In genomic region chr3:12992629-12993021, GRCh38 we compare ENCODE assay signal across 1 cellular context.
TF ChIP-seq lines count a peak whose summit lies in the region.

No MANE protein-coding gene starts in this region.

TF ChIP-seq in K562, 482 proteins besides CTCF, POLR2A, EP300 and RAD21 (continued from another document):
- TF ChIP-seq BCLAF1 (IDR thresholded peaks at IDR 0.05; ENCODE audit: borderline replicate concordance in 1 of 2, control insufficient read depth in 1 of 2, low read depth in 2 of 2, low read length in 1 of 2) (no peak), JUND (IDR thresholded peaks at IDR 0.05; ENCODE audit: borderline replicate concordance, low read depth, low read length) (no peak), JUND (tag; IDR thresholded peaks at IDR 0.05; ENCODE audit: borderline replicate concordance, low read depth, low read length) (no peak), BDP1 (IDR thresholded peaks at IDR 0.05; ENCODE audit: insufficient read depth, insufficient read length) (no peak), XRCC3 (IDR thresholded peaks at IDR 0.05) (no peak), NR2C2 (CRISPR knock-in tag; IDR thresholded peaks at IDR 0.05) (no peak), NR2C2 (tag; IDR thresholded peaks at IDR 0.05) (0 out of 2 replicates have a peak, but pooled peaks have one; percentile 3), KDM5B (IDR thresholded peaks at IDR 0.05; ENCODE audit: insufficient replicate concordance, low read depth, low read length) (peak; percentile 12), CBFA2T3 (IDR thresholded peaks at IDR 0.05) (no peak), GABPA (tag; conservative IDR thresholded peaks at IDR 0.05; ENCODE audit: low read depth) (no peak), ZNF445 (CRISPR knock-in tag; IDR thresholded peaks at IDR 0.05; ENCODE audit: low read depth) (no peak), SMARCA4 (IDR thresholded peaks at IDR 0.05) (no peak), GATAD2A (IDR thresholded peaks at IDR 0.05) (no peak), SMAD3 (CRISPR knock-in tag; conservative IDR thresholded peaks at IDR 0.05) (no peak), ZNF766 (CRISPR knock-in tag; conservative IDR thresholded peaks at IDR 0.05) (no peak), SMAD1 (IDR thresholded peaks at IDR 0.05; ENCODE audit: low read depth, low read length, partially characterized antibody) (no peak), TCF7L2 (IDR thresholded peaks at IDR 0.05; ENCODE audit: low read depth, low read length) (no peak), SMARCC2 (IDR thresholded peaks at IDR 0.05; ENCODE audit: low read depth) (no peak), ZNF785 (CRISPR knock-in tag; IDR thresholded peaks at IDR 0.05) (no peak), FOXJ3 (CRISPR knock-in tag; IDR thresholded peaks at IDR 0.05) (no peak), KDM2B (CRISPR knock-in tag; IDR thresholded peaks at IDR 0.05) (no peak), ESRRA (IDR thresholded peaks at IDR 0.05; ENCODE audit: borderline replicate concordance, low read depth) (no peak), STAT5B (CRISPR knock-in tag; IDR thresholded peaks at IDR 0.05) (no peak), TEAD1 (CRISPR knock-in tag; IDR thresholded peaks at IDR 0.05) (peak in 1 of 2 experiments; percentile 38; a peak in 1 of 4 replicates), ZNF133 (CRISPR knock-in tag; IDR thresholded peaks at IDR 0.05) (no peak), ZNF282 (CRISPR knock-in tag; IDR thresholded peaks at IDR 0.05) (no peak), POLR2B (IDR thresholded peaks at IDR 0.05; ENCODE audit: low read depth, partially characterized antibody) (no peak), ZFP1 (CRISPR knock-in tag; IDR thresholded peaks at IDR 0.05) (no peak), SAP30 (IDR thresholded peaks at IDR 0.05; ENCODE audit: borderline replicate concordance, insufficient read depth, low read depth, low read length, poor library complexity, severe bottlenecking) (no peak), U2AF2 (optimal IDR thresholded peaks at IDR 0.05; ENCODE audit: low read depth, low read length) (no peak), NFXL1 (CRISPR knock-in tag; IDR thresholded peaks at IDR 0.05) (no peak), REST (CRISPR knock-in tag; IDR thresholded peaks at IDR 0.05; ENCODE audit: low read depth) (no peak), ADNP (tag; IDR thresholded peaks at IDR 0.05) (no peak), ZC3H4 (CRISPR knock-in tag; IDR thresholded peaks at IDR 0.05; ENCODE audit: borderline replicate concordance) (no peak), ETS1 (conservative IDR thresholded peaks at IDR 0.05; ENCODE audit: control insufficient read depth, low read depth, low read length) (no peak), CCNT2 (IDR thresholded peaks at IDR 0.05; ENCODE audit: borderline replicate concordance, extremely low read depth, insufficient read length, low read depth, low read length) (no peak), HDAC3 (IDR thresholded peaks at IDR 0.05; ENCODE audit: borderline replicate concordance, partially characterized antibody) (no peak), POLR2H (tag; IDR thresholded peaks at IDR 0.05; ENCODE audit: low read depth) (no peak), NRF1 (conservative IDR thresholded peaks at IDR 0.05 in 1 of 2, IDR thresholded peaks at IDR 0.05 in 1 of 2) (peak; percentile 76 to 82), ZNF146 (CRISPR knock-in tag; IDR thresholded peaks at IDR 0.05; ENCODE audit: unreplicated experiment) (no peak), CHD1 (IDR thresholded peaks at IDR 0.05; ENCODE audit: low read length) (no peak), NR1H2 (CRISPR knock-in tag; IDR thresholded peaks at IDR 0.05) (no peak), ZBTB7A (IDR thresholded peaks at IDR 0.05; ENCODE audit: borderline replicate concordance, control insufficient read depth, low read depth, low read length) (peak; percentile 63; the same call in 1 of the 2 replicates), POLR2AphosphoS5 (IDR thresholded peaks at IDR 0.05; ENCODE audit: control insufficient read depth, insufficient read depth, low read depth, low read length) (no peak), KDM1A (IDR thresholded peaks at IDR 0.05) (no peak), FIP1L1 (IDR thresholded peaks at IDR 0.05; ENCODE audit: low read depth, low read length, poor library complexity, severe bottlenecking) (no peak), PHB (CRISPR knock-in tag; IDR thresholded peaks at IDR 0.05) (no peak)
- TF ChIP-seq, protein P1, sequence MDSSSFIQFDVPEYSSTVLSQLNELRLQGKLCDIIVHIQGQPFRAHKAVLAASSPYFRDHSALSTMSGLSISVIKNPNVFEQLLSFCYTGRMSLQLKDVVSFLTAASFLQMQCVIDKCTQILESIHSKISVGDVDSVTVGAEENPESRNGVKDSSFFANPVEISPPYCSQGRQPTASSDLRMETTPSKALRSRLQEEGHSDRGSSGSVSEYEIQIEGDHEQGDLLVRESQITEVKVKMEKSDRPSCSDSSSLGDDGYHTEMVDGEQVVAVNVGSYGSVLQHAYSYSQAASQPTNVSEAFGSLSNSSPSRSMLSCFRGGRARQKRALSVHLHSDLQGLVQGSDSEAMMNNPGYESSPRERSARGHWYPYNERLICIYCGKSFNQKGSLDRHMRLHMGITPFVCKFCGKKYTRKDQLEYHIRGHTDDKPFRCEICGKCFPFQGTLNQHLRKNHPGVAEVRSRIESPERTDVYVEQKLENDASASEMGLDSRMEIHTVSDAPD (CRISPR knock-in tag; IDR thresholded peaks at IDR 0.05) = no peak
- TF ChIP-seq, protein P2, sequence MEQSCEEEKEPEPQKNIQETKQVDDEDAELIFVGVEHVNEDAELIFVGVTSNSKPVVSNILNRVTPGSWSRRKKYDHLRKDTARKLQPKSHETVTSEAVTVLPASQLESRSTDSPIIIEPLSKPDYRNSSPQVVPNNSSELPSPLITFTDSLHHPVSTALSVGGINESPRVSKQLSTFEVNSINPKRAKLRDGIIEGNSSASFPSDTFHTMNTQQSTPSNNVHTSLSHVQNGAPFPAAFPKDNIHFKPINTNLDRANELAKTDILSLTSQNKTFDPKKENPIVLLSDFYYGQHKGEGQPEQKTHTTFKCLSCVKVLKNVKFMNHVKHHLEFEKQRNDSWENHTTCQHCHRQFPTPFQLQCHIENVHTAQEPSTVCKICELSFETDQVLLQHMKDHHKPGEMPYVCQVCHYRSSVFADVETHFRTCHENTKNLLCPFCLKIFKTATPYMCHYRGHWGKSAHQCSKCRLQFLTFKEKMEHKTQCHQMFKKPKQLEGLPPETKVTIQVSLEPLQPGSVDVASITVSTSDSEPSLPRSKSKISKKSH (CRISPR knock-in tag; IDR thresholded peaks at IDR 0.05) = no peak
